ENCODE assay signal across 28 cellular contexts in genomic region chr11:45617886-45618601, GRCh38. TPM values are rescaled to one million over a fixed set of nuclear protein-coding genes. Genes with fewer than 3 reads are reported as not detected.
"Had no signal": no experiment of that assay in that cellular context is flagged by ENCODE, and none has a peak within 500 bp of the region (broad histone marks: within the 10 kb centered on the region; RNA-seq: fewer than 3 reads in every experiment).

No MANE protein-coding gene starts in this region.

- H3K27ac ChIP-seq: ascending aorta, cardiac muscle cell, colonic mucosa, dorsolateral prefrontal cortex, foreskin keratinocyte, heart left ventricle, parathyroid adenoma, psoas muscle, spleen, tibial nerve, VCaP had no signal

- H3K79me2 ChIP-seq: parathyroid adenoma had no signal

- H3K27me3 ChIP-seq: ascending aorta, cardiac muscle cell, colonic mucosa, foreskin keratinocyte, tibial nerve had no signal

- H3K36me3 ChIP-seq: ascending aorta, cardiac muscle cell, colonic mucosa, heart left ventricle, spleen, tibial nerve had no signal

- ATAC-seq: esophagus mucosa, foreskin keratinocyte, left ventricle myocardium superior, psoas muscle had no signal

- H3K4me3 ChIP-seq: ascending aorta, cardiac muscle cell, colonic mucosa, dorsolateral prefrontal cortex, heart left ventricle, psoas muscle, spleen, tibial nerve had no signal

- H2AFZ ChIP-seq: parathyroid adenoma had no signal

- H3K4me1 ChIP-seq: ascending aorta, colonic mucosa, foreskin keratinocyte, parathyroid adenoma, psoas muscle, spleen, tibial nerve had no signal

- H3K9ac ChIP-seq: parathyroid adenoma had no signal

- DNase-seq: activated CD4-positive, alpha-beta memory T cell treated with anti-CD3 and anti-CD28 coated beads, Interleukin-2, amount 10 ng/mL, durations not matched to agents 7 days and 5 days; activated CD4-positive, alpha-beta T cell treated with anti-CD3 and anti-CD28 coated beads, Interleukin-2, amount 10 ng/mL, durations not matched to agents 7 days and 5 days; activated CD4-positive, CD25-positive, alpha-beta regulatory T cell treated with anti-CD3 and anti-CD28 coated beads, Interleukin-2, amount 50 U/mL, for 72 hours; activated CD8-positive, alpha-beta memory T cell treated with anti-CD3 and anti-CD28 coated beads, Interleukin-2, amount 50 U/mL, for 48 hours; activated gamma-delta T cell; activated naive CD4-positive, alpha-beta T cell treated with anti-CD3 and anti-CD28 coated beads, Interleukin-2, amount 10 ng/mL, durations not matched to agents 7 days and 5 days; activated naive CD8-positive, alpha-beta T cell treated with anti-CD3 and anti-CD28 coated beads, Interleukin-2, amount 10 ng/mL, durations not matched to agents 7 days and 5 days; activated T-cell treated with anti-CD3 and anti-CD28 coated beads, Interleukin-2, amount 50 U/mL, for 24 hours; cerebellar nuclear complex; colonic mucosa; dorsolateral prefrontal cortex; effector memory CD4-positive, alpha-beta T cell; foreskin keratinocyte; heart left ventricle; left ventricle myocardium superior; mammary epithelial cell; naive B cell; nucleus accumbens; psoas muscle; spleen; stimulated activated naive CD4-positive, alpha-beta T cell; T-helper 9 cell had no signal

- H3K9me3 ChIP-seq: colonic mucosa, psoas muscle had no signal

RNA-seq across cellular contexts. Expression of gene CHST1, which starts 47.4 kb away (rescaled TPM):
- total RNA-seq: activated CD4-positive, alpha-beta memory T cell treated with anti-CD3 and anti-CD28 coated beads, Interleukin-2, amount 10 ng/mL, durations not matched to agents 7 days and 5 days; activated CD4-positive, alpha-beta T cell treated with anti-CD3 and anti-CD28 coated beads, Interleukin-2, amount 10 ng/mL, durations not matched to agents 7 days and 5 days; activated naive CD8-positive, alpha-beta T cell treated with anti-CD3 and anti-CD28 coated beads, Interleukin-2, amount 10 ng/mL, durations not matched to agents 7 days and 5 days; foreskin keratinocyte had no signal
- polyA plus RNA-seq: foreskin keratinocyte had no signal
